ENCODE assay signal across 17 cellular contexts in genomic region chr4:7128651-7129050, GRCh38.
DNase-seq lines count a peak whose midpoint lies in the region; ATAC-seq, FAIRE-seq and TF ChIP-seq lines count a peak whose summit lies in the region.
"Had no signal": no experiment of that assay in that cellular context is flagged by ENCODE, and none has a peak within 500 bp of the region (broad histone marks: within the 10 kb centered on the region; RNA-seq: fewer than 3 reads in every experiment).

No MANE protein-coding gene starts in this region.

- 89 to 95% methylated on average over 13 of the region's 13 CpGs for WGBS in heart right ventricle, 2 donors
- 39 to 44% methylated on average over 13 of the region's 13 CpGs for WGBS in thyroid gland, 2 donors
- 87 to 90% methylated on average over 12 to 13 of the region's 13 CpGs for WGBS in body of pancreas, 2 donors

- intact Hi-C loops in Right ventricle myocardium inferior (cut with DNase I) (no loop called here), heart right ventricle (cut with DNase I) (no loop called here), thyroid gland (cut with DNase I) (no loop called here), body of pancreas (cut with DNase I) (no loop called here)

- DNase-seq in Right ventricle myocardium inferior (ENCODE audit: missing footprints) (peak; percentile 32), heart right ventricle (no peak), NCI-H1092 treated with DMSO at 0.1 percent for 48 hours (lab: John Stamatoyannopoulos, UW) (peak; percentile 23), glomerular visceral epithelial cell (ENCODE audit: extremely low spot score) (peak; percentile 29), thyroid gland (peak; percentile 89 to 90), GM19239 (ENCODE audit: insufficient read length, low spot score) (no peak), body of pancreas (no peak), SW 1271 (lab: John Stamatoyannopoulos, UW) (no peak)
- DNase-seq: Caco-2; CD4-positive, alpha-beta T cell; DND-41; EL; H9 had no signal

- H3K4me1 ChIP-seq in heart right ventricle (peaks cover 0 to 7% (median 0%) of the 10 kb centered on the region in 9 donors), thyroid gland (peaks cover 62 to 66% of the 10 kb centered on the region in 2 donors), body of pancreas (peaks cover 10% of the 10 kb centered on the region)
- H3K4me1 ChIP-seq: Caco-2 had no signal

- H3K36me3 ChIP-seq in heart right ventricle: no peaks in the 10 kb centered on the region
- no peaks in the 10 kb centered on the region for H3K36me3 ChIP-seq in thyroid gland
- H3K36me3 ChIP-seq in body of pancreas (replicated peaks in 1 of 2; ENCODE audit: insufficient read depth in 1 of 2, low read depth in 2 of 2): no peaks in the 10 kb centered on the region

- H3K27me3 ChIP-seq in heart right ventricle: peaks cover 0 to 4% (median 0%) of the 10 kb centered on the region in 7 donors
- H3K27me3 ChIP-seq in thyroid gland: no peaks in the 10 kb centered on the region
- H3K27me3 ChIP-seq in body of pancreas: no peaks in the 10 kb centered on the region

- ATAC-seq in Right ventricle myocardium inferior: no peak
- no peak for ATAC-seq in heart right ventricle
- no peak for ATAC-seq in body of pancreas
- ATAC-seq: GM12878 had no signal

- H3K9me3 ChIP-seq in heart right ventricle (peaks cover 0 to 7% (median 0%) of the 10 kb centered on the region in 11 donors), thyroid gland (no peaks in the 10 kb centered on the region), body of pancreas (no peaks in the 10 kb centered on the region)

- H3K4me3 ChIP-seq in heart right ventricle (no peak overlapping the region), thyroid gland (replicated peaks in 1 of 3) (no peak overlapping the region), body of pancreas (no peak overlapping the region)
- H3K4me3 ChIP-seq: GM12878 had no signal

- no peak for FAIRE-seq in GM19239 (lab: Jason Lieb, UNC)
- FAIRE-seq: D721Med, GM12878, H1 had no signal

- TF ChIP-seq CTCF in heart right ventricle (IDR thresholded peaks at IDR 0.05): no peak
- TF ChIP-seq CTCF in thyroid gland (IDR thresholded peaks at IDR 0.05): no peak
- no peak for TF ChIP-seq CTCF in body of pancreas (IDR thresholded peaks at IDR 0.05)

- no peak overlapping the region for H3K27ac ChIP-seq in heart right ventricle
- peak overlapping the region; percentile 60 to 76 (median 74) for H3K27ac ChIP-seq in thyroid gland
- no peak overlapping the region for H3K27ac ChIP-seq in body of pancreas
- H3K27ac ChIP-seq: C4-2B had no signal

- TF ChIP-seq POLR2A in thyroid gland (IDR thresholded peaks at IDR 0.05) (no peak), body of pancreas (IDR thresholded peaks at IDR 0.05) (no peak)

Comparison
In these comparisons a context has a peak if more than half of its experiments do, and no peak if none do; other contexts are left out.
1. DNase-seq: peak in Right ventricle myocardium inferior (single experiment), NCI-H1092 treated with DMSO at 0.1 percent for 48 hours (single experiment), glomerular visceral epithelial cell (single experiment) and thyroid gland (2 of 2); none in heart right ventricle (0 of 2), GM19239 (single experiment), body of pancreas (0 of 4) and SW 1271 (0 of 2).
2. H3K27ac ChIP-seq: peak in thyroid gland (3 of 3); none in heart right ventricle (0 of 10) and body of pancreas (0 of 4).